ENCODE assay signal across 37 cellular contexts in genomic region chr5:113405530-113405929, GRCh38. TPM values are rescaled to one million over a fixed set of nuclear protein-coding genes. Genes with fewer than 3 reads are reported as not detected.
"Had no signal": no experiment of that assay in that cellular context is flagged by ENCODE, and none has a peak within 500 bp of the region (broad histone marks: within the 10 kb centered on the region; RNA-seq: fewer than 3 reads in every experiment).

No MANE protein-coding gene starts in this region.

- DNase-seq: Karpas-422, Kasumi-1, MG63, MM.1S, MV-4-11, NCI-H1048, NCI-H1092, NCI-H1092 treated with DMSO at 0.1 percent for 48 hours, NCI-H1105, NCI-H1105 treated with DMSO at 0.1 percent for 48 hours, NCI-H1417, NCI-H1417 treated with DMSO at 0.1 percent for 48 hours, NCI-H1436, NCI-H1436 treated with DMSO at 0.1 percent for 48 hours, NCI-H146, NCI-H1694, NCI-H1694 treated with DMSO at 0.1 percent for 48 hours, NCI-H187, NCI-H187 treated with DMSO at 0.1 percent for 48 hours, NCI-H1930, NCI-H2029, NCI-H2029 treated with DMSO at 0.1 percent for 48 hours, NCI-H2081, NCI-H2081 treated with DMSO at 0.1 percent for 48 hours, NCI-H2107, NCI-H2171, NCI-H2171 treated with DMSO at 0.1 percent for 48 hours, NCI-H2227 treated with DMSO at 0.1 percent for 48 hours, NCI-H226, NCI-H345, NCI-H446, NCI-H446 treated with DMSO at 0.1 percent for 48 hours, NCI-H510A, NCI-H510A treated with DMSO at 0.1 percent for 48 hours, NCI-H524 had no signal

- H3K27me3 ChIP-seq: MG63 had no signal

- H3K4me3 ChIP-seq: MG63 had no signal

- H3K36me3 ChIP-seq: MG63 had no signal

RNA-seq across cellular contexts. Expression of gene TSSK1B, which starts 29.3 kb away (rescaled TPM):
- total RNA-seq: M059J, NCI-H460 had no signal
